ENCODE assay signal across 2 cellular contexts in the genomic region with DNA sequence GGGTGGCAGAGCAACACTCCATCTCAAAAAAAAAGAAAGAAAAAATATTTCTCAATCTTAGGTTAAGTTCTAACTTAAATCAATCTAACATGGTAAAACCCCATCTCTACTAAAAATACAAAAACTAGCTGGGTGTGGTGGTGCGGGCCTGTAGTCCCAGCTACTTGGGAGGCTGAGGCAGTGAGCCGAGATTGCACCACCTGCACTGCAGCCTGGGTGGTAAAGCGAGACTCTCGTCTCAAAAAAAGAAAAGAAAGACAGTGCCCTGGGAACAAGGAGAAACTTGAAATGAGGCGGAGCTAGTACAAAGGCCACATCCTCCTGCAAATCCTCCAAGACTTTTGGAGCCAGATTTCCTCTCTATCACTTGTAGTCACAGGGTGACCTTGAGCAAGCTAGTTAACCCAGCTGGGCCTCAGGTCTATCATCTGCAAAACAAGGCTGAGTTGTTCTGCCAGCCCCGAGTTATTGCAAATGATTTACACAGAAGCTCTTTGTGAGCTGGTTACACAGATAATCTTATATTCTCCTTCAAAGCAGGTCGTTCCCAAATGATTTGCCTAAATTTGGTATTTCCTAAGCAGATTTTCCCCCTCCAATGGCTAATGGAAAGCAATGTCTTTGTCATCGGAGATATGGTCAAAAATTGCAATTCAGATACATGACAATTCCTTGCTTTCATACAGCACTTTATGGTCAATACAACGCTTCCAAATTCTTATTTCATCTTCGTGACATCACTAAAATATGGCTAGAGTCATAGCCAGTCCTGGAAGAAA.
TF ChIP-seq lines count a peak whose summit lies in the region.

No MANE protein-coding gene starts in this region.

TF ChIP-seq in HepG2, 621 proteins besides CTCF, POLR2A, EP300 and RAD21 (continues in another document):
- TF ChIP-seq ZNF652 (CRISPR knock-in tag; IDR thresholded peaks at IDR 0.05; ENCODE audit: borderline replicate concordance, low read depth) (no peak), HOXA3 (CRISPR knock-in tag; IDR thresholded peaks at IDR 0.05) (0 out of 2 replicates have a peak, but pooled peaks have one; percentile 13), HNRNPUL1 (IDR thresholded peaks at IDR 0.05; ENCODE audit: low read depth, low read length) (no peak), ZNF556 (CRISPR knock-in tag; IDR thresholded peaks at IDR 0.05; ENCODE audit: borderline replicate concordance) (no peak), ARHGAP35 (CRISPR knock-in tag; IDR thresholded peaks at IDR 0.05; ENCODE audit: borderline replicate concordance) (no peak)
- TF ChIP-seq, protein P1, sequence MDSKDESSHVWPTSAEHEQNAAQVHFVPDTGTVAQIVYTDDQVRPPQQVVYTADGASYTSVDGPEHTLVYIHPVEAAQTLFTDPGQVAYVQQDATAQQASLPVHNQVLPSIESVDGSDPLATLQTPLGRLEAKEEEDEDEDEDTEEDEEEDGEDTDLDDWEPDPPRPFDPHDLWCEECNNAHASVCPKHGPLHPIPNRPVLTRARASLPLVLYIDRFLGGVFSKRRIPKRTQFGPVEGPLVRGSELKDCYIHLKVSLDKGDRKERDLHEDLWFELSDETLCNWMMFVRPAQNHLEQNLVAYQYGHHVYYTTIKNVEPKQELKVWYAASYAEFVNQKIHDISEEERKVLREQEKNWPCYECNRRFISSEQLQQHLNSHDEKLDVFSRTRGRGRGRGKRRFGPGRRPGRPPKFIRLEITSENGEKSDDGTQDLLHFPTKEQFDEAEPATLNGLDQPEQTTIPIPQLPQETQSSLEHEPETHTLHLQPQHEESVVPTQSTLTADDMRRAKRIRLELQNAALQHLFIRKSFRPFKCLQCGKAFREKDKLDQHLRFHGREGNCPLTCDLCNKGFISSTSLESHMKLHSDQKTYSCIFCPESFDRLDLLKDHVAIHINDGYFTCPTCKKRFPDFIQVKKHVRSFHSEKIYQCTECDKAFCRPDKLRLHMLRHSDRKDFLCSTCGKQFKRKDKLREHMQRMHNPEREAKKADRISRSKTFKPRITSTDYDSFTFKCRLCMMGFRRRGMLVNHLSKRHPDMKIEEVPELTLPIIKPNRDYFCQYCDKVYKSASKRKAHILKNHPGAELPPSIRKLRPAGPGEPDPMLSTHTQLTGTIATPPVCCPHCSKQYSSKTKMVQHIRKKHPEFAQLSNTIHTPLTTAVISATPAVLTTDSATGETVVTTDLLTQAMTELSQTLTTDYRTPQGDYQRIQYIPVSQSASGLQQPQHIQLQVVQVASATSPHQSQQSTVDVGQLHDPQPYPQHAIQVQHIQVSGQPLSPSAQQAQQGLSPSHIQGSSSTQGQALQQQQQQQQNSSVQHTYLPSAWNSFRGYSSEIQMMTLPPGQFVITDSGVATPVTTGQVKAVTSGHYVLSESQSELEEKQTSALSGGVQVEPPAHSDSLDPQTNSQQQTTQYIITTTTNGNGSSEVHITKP (CRISPR knock-in tag; IDR thresholded peaks at IDR 0.05; ENCODE audit: low read depth), result no peak
- TF ChIP-seq, protein P2, sequence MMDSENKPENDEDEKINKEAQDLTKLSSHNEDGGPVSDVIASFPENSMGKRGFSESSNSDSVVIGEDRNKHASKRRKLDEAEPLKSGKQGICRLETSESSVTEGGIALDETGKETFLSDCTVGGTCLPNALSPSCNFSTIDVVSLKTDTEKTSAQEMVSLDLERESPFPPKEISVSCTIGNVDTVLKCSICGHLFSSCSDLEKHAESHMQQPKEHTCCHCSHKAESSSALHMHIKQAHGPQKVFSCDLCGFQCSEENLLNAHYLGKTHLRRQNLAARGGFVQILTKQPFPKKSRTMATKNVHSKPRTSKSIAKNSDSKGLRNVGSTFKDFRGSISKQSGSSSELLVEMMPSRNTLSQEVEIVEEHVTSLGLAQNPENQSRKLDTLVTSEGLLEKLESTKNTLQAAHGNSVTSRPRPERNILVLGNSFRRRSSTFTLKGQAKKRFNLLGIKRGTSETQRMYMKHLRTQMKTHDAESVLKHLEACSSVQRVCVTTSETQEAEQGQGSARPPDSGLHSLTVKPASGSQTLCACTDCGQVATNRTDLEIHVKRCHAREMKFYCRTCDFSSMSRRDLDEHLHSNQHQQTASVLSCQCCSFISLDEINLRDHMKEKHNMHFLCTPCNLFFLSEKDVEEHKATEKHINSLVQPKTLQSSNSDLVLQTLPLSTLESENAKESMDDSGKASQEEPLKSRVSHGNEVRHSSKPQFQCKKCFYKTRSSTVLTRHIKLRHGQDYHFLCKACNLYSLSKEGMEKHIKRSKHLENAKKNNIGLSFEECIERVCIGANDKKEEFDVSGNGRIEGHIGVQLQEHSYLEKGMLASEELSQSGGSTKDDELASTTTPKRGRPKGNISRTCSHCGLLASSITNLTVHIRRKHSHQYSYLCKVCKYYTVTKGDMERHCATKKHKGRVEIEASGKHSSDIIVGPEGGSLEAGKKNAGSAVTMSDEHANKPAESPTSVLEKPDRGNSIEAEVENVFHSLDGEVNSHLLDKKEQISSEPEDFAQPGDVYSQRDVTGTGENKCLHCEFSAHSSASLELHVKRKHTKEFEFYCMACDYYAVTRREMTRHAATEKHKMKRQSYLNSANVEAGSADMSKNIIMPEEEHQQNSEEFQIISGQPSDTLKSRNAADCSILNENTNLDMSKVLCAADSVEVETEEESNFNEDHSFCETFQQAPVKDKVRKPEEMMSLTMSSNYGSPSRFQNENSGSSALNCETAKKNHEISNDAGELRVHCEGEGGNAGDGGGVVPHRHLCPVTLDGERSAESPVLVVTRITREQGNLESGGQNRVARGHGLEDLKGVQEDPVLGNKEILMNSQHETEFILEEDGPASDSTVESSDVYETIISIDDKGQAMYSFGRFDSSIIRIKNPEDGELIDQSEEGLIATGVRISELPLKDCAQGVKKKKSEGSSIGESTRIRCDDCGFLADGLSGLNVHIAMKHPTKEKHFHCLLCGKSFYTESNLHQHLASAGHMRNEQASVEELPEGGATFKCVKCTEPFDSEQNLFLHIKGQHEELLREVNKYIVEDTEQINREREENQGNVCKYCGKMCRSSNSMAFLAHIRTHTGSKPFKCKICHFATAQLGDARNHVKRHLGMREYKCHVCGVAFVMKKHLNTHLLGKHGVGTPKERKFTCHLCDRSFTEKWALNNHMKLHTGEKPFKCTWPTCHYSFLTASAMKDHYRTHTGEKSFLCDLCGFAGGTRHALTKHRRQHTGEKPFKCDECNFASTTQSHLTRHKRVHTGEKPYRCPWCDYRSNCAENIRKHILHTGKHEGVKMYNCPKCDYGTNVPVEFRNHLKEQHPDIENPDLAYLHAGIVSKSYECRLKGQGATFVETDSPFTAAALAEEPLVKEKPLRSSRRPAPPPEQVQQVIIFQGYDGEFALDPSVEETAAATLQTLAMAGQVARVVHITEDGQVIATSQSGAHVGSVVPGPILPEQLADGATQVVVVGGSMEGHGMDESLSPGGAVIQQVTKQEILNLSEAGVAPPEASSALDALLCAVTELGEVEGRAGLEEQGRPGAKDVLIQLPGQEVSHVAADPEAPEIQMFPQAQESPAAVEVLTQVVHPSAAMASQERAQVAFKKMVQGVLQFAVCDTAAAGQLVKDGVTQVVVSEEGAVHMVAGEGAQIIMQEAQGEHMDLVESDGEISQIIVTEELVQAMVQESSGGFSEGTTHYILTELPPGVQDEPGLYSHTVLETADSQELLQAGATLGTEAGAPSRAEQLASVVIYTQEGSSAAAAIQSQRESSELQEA (CRISPR knock-in tag; IDR thresholded peaks at IDR 0.05; ENCODE audit: not compliant biosample characterization), result no peak
- TF ChIP-seq, protein P3, sequence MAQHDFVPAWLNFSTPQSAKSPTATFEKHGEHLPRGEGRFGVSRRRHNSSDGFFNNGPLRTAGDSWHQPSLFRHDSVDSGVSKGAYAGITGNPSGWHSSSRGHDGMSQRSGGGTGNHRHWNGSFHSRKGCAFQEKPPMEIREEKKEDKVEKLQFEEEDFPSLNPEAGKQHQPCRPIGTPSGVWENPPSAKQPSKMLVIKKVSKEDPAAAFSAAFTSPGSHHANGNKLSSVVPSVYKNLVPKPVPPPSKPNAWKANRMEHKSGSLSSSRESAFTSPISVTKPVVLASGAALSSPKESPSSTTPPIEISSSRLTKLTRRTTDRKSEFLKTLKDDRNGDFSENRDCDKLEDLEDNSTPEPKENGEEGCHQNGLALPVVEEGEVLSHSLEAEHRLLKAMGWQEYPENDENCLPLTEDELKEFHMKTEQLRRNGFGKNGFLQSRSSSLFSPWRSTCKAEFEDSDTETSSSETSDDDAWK (CRISPR knock-in tag; IDR thresholded peaks at IDR 0.05), result no peak

TF ChIP-seq in GM12891, 5 proteins besides CTCF, POLR2A, EP300 and RAD21:
- TF ChIP-seq POLR2AphosphoS5 (IDR thresholded peaks at IDR 0.05; ENCODE audit: low read depth, low read length), result no peak
- TF ChIP-seq SPI1 (IDR thresholded peaks at IDR 0.05; ENCODE audit: low read depth, low read length), result no peak
- no peak for TF ChIP-seq POU2F2 (IDR thresholded peaks at IDR 0.05; ENCODE audit: low read depth, low read length)
- no peak for TF ChIP-seq TAF1 (IDR thresholded peaks at IDR 0.05; ENCODE audit: low read depth, low read length)
- no peak for TF ChIP-seq PAX5 (IDR thresholded peaks at IDR 0.05; ENCODE audit: insufficient read depth, low read length, severe bottlenecking)
